In genomic region chr4:99658666-99659065, GRCh38 we compare ENCODE assay signal across 25 cellular contexts. TPM values are rescaled to one million over a fixed set of nuclear protein-coding genes. Genes with fewer than 3 reads are reported as not detected.
DNase-seq lines count a peak whose midpoint lies in the region; FAIRE-seq and TF ChIP-seq lines count a peak whose summit lies in the region.
"Had no signal": no experiment of that assay in that cellular context is flagged by ENCODE, and none has a peak within 500 bp of the region (broad histone marks: within the 10 kb centered on the region; RNA-seq: fewer than 3 reads in every experiment).

No MANE protein-coding gene starts in this region.

- no peaks in the 10 kb centered on the region for H4K20me1 ChIP-seq in keratinocyte (ENCODE audit: control insufficient read depth, extremely low read depth, insufficient read depth, low read length)
- H4K20me1 ChIP-seq: BLaER1 treated with 17β-estradiol and CSF1 and Interleukin-3, amounts not matched to agents 10 nM and 100 nM had no signal

- H3K27ac ChIP-seq in right atrium auricular region (peak overlapping the region; percentile 31 to 79), keratinocyte (ENCODE audit: control insufficient read depth, insufficient read depth, low read length) (no peak overlapping the region), sigmoid colon (peak overlapping the region; percentile 24 to 66 (median 52))
- H3K27ac ChIP-seq: A549; BLaER1 treated with 17β-estradiol and CSF1 and Interleukin-3, amounts not matched to agents 10 nM and 100 nM had no signal

- H3K4me2 ChIP-seq in keratinocyte (ENCODE audit: control insufficient read depth, extremely low read depth, insufficient read depth, low read depth, low read length): no peak overlapping the region
- H3K4me2 ChIP-seq: A549; BLaER1 treated with 17β-estradiol and CSF1 and Interleukin-3, amounts not matched to agents 10 nM and 100 nM had no signal

- dilution Hi-C loops in keratinocyte (cut with MboI; ENCODE audit: extremely low pct_ligation_motif_present, low sequenced_read_pairs): no loop called here

- H3K36me3 ChIP-seq in right atrium auricular region (no peaks in the 10 kb centered on the region), keratinocyte (ENCODE audit: control insufficient read depth in 2 of 2, extremely low read depth in 1 of 2, insufficient read depth in 2 of 2, low read length in 2 of 2) (no peaks in the 10 kb centered on the region), sigmoid colon (no peaks in the 10 kb centered on the region)
- H3K36me3 ChIP-seq: BLaER1 treated with 17β-estradiol and CSF1 and Interleukin-3, amounts not matched to agents 10 nM and 100 nM; MG63 had no signal

- no peak overlapping the region for H2AFZ ChIP-seq in keratinocyte (ENCODE audit: control insufficient read depth, low read length)

- no peak for TF ChIP-seq POLR2A in sigmoid colon (IDR thresholded peaks at IDR 0.05)

- BruUV-seq in MCF 10A (replicated peaks; lab: Mats Ljungman, UMichigan): no TSS peak

- TF ChIP-seq CTCF in right atrium auricular region (IDR thresholded peaks at IDR 0.05) (no peak), keratinocyte (optimal IDR thresholded peaks at IDR 0.05 in 1 of 3, IDR thresholded peaks at IDR 0.05 in 1 of 3, conservative IDR thresholded peaks at IDR 0.05 in 1 of 3; ENCODE audit: extremely low read depth in 1 of 3, insufficient read depth in 2 of 3, low read length in 3 of 3) (no peak), sigmoid colon (IDR thresholded peaks at IDR 0.05) (no peak), MCF 10A (IDR thresholded peaks at IDR 0.05; ENCODE audit: unreplicated experiment) (no peak)

- H3K4me3 ChIP-seq in right atrium auricular region: no peak overlapping the region
- no peak overlapping the region for H3K4me3 ChIP-seq in keratinocyte (ENCODE audit: control insufficient read depth in 2 of 3, extremely low read depth in 1 of 3, insufficient read depth in 2 of 3, low read depth in 1 of 3, low read length in 3 of 3)
- no peak overlapping the region for H3K4me3 ChIP-seq in sigmoid colon
- H3K4me3 ChIP-seq: A549; BLaER1 treated with 17β-estradiol and CSF1 and Interleukin-3, amounts not matched to agents 10 nM and 100 nM; K562; MG63 had no signal

- CTCF ChIA-PET in MCF 10A (lab: Yijun Ruan, JAX): interaction anchor here (0.8 kb wide), 1 partner anchor 149 kb away, joined by 3 read pairs; no protein-coding TSS in a partner anchor

- H3K9ac ChIP-seq in keratinocyte (ENCODE audit: control insufficient read depth, extremely low read depth, insufficient read depth, low read length): no peak overlapping the region
- H3K9ac ChIP-seq: BLaER1 treated with 17β-estradiol and CSF1 and Interleukin-3, amounts not matched to agents 10 nM and 100 nM had no signal

- H3K9me1 ChIP-seq in keratinocyte (ENCODE audit: control insufficient read depth, extremely low read depth, insufficient read depth, low read length): no peaks in the 10 kb centered on the region

- FAIRE-seq in keratinocyte (lab: Jason Lieb, UNC): peak; percentile 9
- FAIRE-seq: A549, D721Med, GM18507, H54, HTR-8/SVneo, K562 had no signal

- POLR2A ChIA-PET in MCF 10A (lab: Yijun Ruan, JAX): no interaction called here

- TF ChIP-seq EP300 in sigmoid colon (IDR thresholded peaks at IDR 0.05): no peak

- H3K27me3 ChIP-seq in right atrium auricular region (no peaks in the 10 kb centered on the region), keratinocyte (ENCODE audit: control insufficient read depth, extremely low read depth, insufficient read depth, low read length) (peaks cover 9% of the 10 kb centered on the region), sigmoid colon (no peaks in the 10 kb centered on the region)
- H3K27me3 ChIP-seq: BLaER1 treated with 17β-estradiol and CSF1 and Interleukin-3, amounts not matched to agents 10 nM and 100 nM; MG63 had no signal

- H3K9me3 Mint-ChIP-seq in MCF 10A (ENCODE audit: unreplicated experiment): no peaks in the 10 kb centered on the region
- H3K9me3 Mint-ChIP-seq: CD4-positive, alpha-beta T cell had no signal

- peaks cover 14% of the 10 kb centered on the region for H3K4me1 Mint-ChIP-seq in MCF 10A (ENCODE audit: insufficient read depth, unreplicated experiment)

- intact Hi-C loops in cardiac septum (cut with DNase I): loop anchor here (10.0 kb wide), 1 partner anchor 66 kb away; no protein-coding TSS in a partner anchor
- intact Hi-C loops in sigmoid colon (cut with DNase I): loop anchor here (5.0 kb wide), 1 partner anchor 54 kb away; no protein-coding TSS in a partner anchor
- intact Hi-C loops in MCF 10A (cut with micrococcal nuclease): no loop called here

- H3K36me3 Mint-ChIP-seq in MCF 10A (ENCODE audit: insufficient read depth, unreplicated experiment): no peaks in the 10 kb centered on the region

- peaks cover 0 to 31% of the 10 kb centered on the region in 2 donors for H3K4me1 ChIP-seq in right atrium auricular region
- H3K4me1 ChIP-seq in keratinocyte (ENCODE audit: control insufficient read depth, extremely low read depth, insufficient read depth, low read length): peaks cover 18% of the 10 kb centered on the region
- peaks cover 0 to 44% (median 30%) of the 10 kb centered on the region in 4 donors for H3K4me1 ChIP-seq in sigmoid colon
- H3K4me1 ChIP-seq: A549 had no signal

- H3K4me3 Mint-ChIP-seq in MCF 10A (ENCODE audit: unreplicated experiment): no peak overlapping the region
- H3K4me3 Mint-ChIP-seq: CD4-positive, alpha-beta T cell had no signal

- H3K79me2 ChIP-seq in keratinocyte (ENCODE audit: control insufficient read depth, insufficient read depth, low read length): no peaks in the 10 kb centered on the region

- DNase-seq in right atrium auricular region (ENCODE audit: low spot score): no peak
- DNase-seq in cardiac septum (ENCODE audit: low spot score): no peak
- DNase-seq in keratinocyte (ENCODE audit: low read depth, low spot score): no peak
- DNase-seq in sigmoid colon: no peak
- DNase-seq in MCF 10A (ENCODE audit: unreplicated experiment): no peak
- no peak for DNase-seq in activated gamma-delta T cell treated with Interleukin-2 at 50 U/mL for 16 hours
- DNase-seq in HCEC 1CT: no peak
- DNase-seq: AML-193; CD4-positive, alpha-beta T cell; Kasumi-1; MG63; NCI-H2029; NCI-H446; NCI-H524 treated with DMSO at 0.1 percent for 48 hours; NCI-H774; NK-92 treated with Interleukin-12 subunit alpha and Interleukin-12 subunit beta, amount 100 ng/mL, for 24 hours; RPMI8226; SHP77 treated with DMSO at 0.1 percent for 48 hours had no signal

- H3K27ac Mint-ChIP-seq in MCF 10A (ENCODE audit: low read depth, unreplicated experiment): no peak overlapping the region
- H3K27ac Mint-ChIP-seq: CD4-positive, alpha-beta T cell had no signal

- no peaks in the 10 kb centered on the region for H3K27me3 Mint-ChIP-seq in MCF 10A (ENCODE audit: insufficient read depth, unreplicated experiment)

- H3K9me3 ChIP-seq in right atrium auricular region: no peaks in the 10 kb centered on the region
- H3K9me3 ChIP-seq in keratinocyte (ENCODE audit: control insufficient read depth, low read depth, low read length): no peaks in the 10 kb centered on the region
- no peaks in the 10 kb centered on the region for H3K9me3 ChIP-seq in sigmoid colon
- H3K9me3 ChIP-seq: A549, MG63 had no signal

- WGBS in sigmoid colon, 2 donors: 76 to 87% methylated on average over 4 of the region's 4 CpGs

RNA-seq across cellular contexts. Expression of gene C4orf54, which starts 1.0 kb away (rescaled TPM):
- total RNA-seq in right atrium auricular region: 10 to 100 TPM in 1 of 2 donors, 1 to 10 TPM in 1; 1.2 to 23.6 TPM
- total RNA-seq in cardiac septum: 1.3 TPM
- polyA plus RNA-seq in keratinocyte: 0.01 to 0.03 TPM in 2 of 3 replicates, not detected in the other
- not detected for polyA plus RNA-seq in keratinocyte (2011; ENCODE audit: low read depth)
- polyA plus RNA-seq in keratinocyte (2011; cell fraction: cytosol; rRNA removed): 0.01 TPM in 1 of 2 replicates, not detected in the other
- polyA plus RNA-seq in keratinocyte (2011; cell fraction: nucleus; rRNA removed): 0.04 and 0.08 TPM in 2 replicates
- polyA plus RNA-seq in keratinocyte (2012; ENCODE audit: low replicate concordance): 0.01 TPM in 1 of 2 replicates, not detected in the other
- 0.06 to 0.26 TPM in 2 of 3 replicates, not detected in the other for polyA minus RNA-seq in keratinocyte
- not detected for polyA minus RNA-seq in keratinocyte (2011; cell fraction: cytosol; rRNA and poly(A)+ RNA removed)
- 0.08 and 0.11 TPM in 2 replicates for polyA minus RNA-seq in keratinocyte (2011; cell fraction: nucleus; rRNA and poly(A)+ RNA removed)
- under 1 TPM; under 0.01 to 0.28 (median 0.15) TPM for total RNA-seq in sigmoid colon
- polyA plus RNA-seq in sigmoid colon: under 1 TPM in 1 of 3 donors, not detected in 2; 0.01 TPM
- not detected in 2 replicates for total RNA-seq in MCF 10A (2022)
- total RNA-seq: CD4-positive, alpha-beta T cell; K562 had no signal
- polyA plus RNA-seq: A549, K562 had no signal
